In the genomic region with DNA sequence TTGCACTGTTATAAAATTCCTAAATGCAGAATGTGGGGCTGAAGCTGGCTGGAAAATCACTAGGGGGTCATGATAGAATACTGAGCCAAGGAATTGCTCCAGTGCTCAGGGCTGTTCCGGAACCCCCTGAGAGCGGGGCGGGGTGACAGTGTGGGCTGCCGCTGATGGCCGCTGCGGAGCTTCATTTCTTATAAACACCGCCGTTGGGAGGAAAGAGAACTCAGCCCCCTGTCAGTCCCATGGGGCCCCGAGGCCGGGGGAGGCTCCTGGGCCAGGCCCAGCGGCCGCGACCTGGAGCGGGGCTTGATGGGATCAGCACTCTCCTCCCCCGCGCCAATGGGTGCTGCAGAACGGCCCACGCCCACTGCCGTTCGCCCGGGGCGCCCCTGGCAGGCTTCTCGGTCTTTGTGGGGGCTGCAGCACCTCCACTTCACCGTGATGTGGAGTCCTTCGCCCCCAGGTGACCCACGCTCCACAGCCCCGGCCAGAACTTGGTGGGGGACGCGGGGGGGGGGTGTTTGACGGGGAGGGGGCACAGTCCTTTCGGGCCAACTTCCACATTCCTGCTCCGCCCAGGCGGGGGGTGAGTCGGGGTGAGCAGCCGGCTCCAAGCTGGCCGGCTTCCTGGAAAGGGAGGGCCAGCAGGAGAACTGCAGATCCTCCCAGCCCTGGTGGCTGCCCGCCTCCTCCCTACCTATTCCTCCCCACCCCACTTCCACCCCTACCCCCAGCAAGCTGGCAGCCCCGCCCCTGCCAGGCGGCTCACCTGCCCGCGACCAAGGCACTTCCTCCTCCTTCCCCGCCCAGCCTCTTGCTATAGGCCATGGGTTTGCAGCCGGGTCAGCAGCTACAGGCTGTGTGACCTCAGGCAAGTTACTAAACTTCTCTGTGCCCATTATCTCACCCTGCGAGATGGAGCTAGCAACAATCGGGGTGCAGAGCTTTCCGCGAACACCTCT, we compare ENCODE assay signal across 1 cellular context.
A peak's percentile ranks its signal among the peaks of the same experiment; 100 is the strongest.
TF ChIP-seq lines count a peak whose summit lies in the region.

No MANE protein-coding gene starts in this region.

TF ChIP-seq in GM12878, 131 proteins besides CTCF, POLR2A, EP300 and RAD21 (continued from another document and continues in another):
- TF ChIP-seq, protein P1, sequence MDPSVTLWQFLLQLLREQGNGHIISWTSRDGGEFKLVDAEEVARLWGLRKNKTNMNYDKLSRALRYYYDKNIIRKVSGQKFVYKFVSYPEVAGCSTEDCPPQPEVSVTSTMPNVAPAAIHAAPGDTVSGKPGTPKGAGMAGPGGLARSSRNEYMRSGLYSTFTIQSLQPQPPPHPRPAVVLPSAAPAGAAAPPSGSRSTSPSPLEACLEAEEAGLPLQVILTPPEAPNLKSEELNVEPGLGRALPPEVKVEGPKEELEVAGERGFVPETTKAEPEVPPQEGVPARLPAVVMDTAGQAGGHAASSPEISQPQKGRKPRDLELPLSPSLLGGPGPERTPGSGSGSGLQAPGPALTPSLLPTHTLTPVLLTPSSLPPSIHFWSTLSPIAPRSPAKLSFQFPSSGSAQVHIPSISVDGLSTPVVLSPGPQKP (IDR thresholded peaks at IDR 0.05; ENCODE audit: low read depth, low read length): peak; percentile 63; the same call in 1 of the 2 replicates
- TF ChIP-seq MTA2 (IDR thresholded peaks at IDR 0.05; ENCODE audit: low read depth) (0 out of 2 replicates have a peak, but pooled peaks have one; percentile 23), NBN (IDR thresholded peaks at IDR 0.05) (peak; percentile 73), ESRRA (IDR thresholded peaks at IDR 0.05; ENCODE audit: low read length) (0 out of 2 replicates have a peak, but pooled peaks have one; percentile 24), RB1 (IDR thresholded peaks at IDR 0.05; ENCODE audit: borderline replicate concordance) (peak; percentile 57; the same call in 1 of the 2 replicates), BACH1 (IDR thresholded peaks at IDR 0.05; ENCODE audit: borderline replicate concordance) (peak; percentile 52; the same call in 1 of the 2 replicates), NRF1 (conservative IDR thresholded peaks at IDR 0.05; ENCODE audit: low read depth, low read length) (no peak), TAF1 (IDR thresholded peaks at IDR 0.05; ENCODE audit: borderline replicate concordance, low read depth, low read length) (0 out of 2 replicates have a peak, but pooled peaks have one; percentile 19), HCFC1 (IDR thresholded peaks at IDR 0.05; ENCODE audit: low read length) (no peak), NR2F1 (conservative IDR thresholded peaks at IDR 0.05) (peak; percentile 79), GABPA (IDR thresholded peaks at IDR 0.05; ENCODE audit: low read depth) (no peak), PKNOX1 (IDR thresholded peaks at IDR 0.05) (peak; percentile 82), IKZF1 (conservative IDR thresholded peaks at IDR 0.05) (peak; percentile 89), PAX5 (IDR thresholded peaks at IDR 0.05; ENCODE audit: borderline replicate concordance, low read depth, low read length) (peak; percentile 36; the same call in 1 of the 2 replicates), SMARCA5 (IDR thresholded peaks at IDR 0.05) (peak; percentile 100), ZNF207 (IDR thresholded peaks at IDR 0.05; ENCODE audit: borderline replicate concordance) (peak; percentile 31; the same call in 1 of the 2 replicates), TARDBP (IDR thresholded peaks at IDR 0.05; ENCODE audit: borderline replicate concordance) (no peak), DPF2 (IDR thresholded peaks at IDR 0.05) (peak; percentile 69), FOXK2 (IDR thresholded peaks at IDR 0.05) (no peak), POU2F2 (IDR thresholded peaks at IDR 0.05; ENCODE audit: borderline replicate concordance, low read depth, low read length) (peak; percentile 19; the same call in 1 of the 3 replicates), ZBTB40 (IDR thresholded peaks at IDR 0.05; ENCODE audit: borderline replicate concordance) (no peak), SMAD1 (IDR thresholded peaks at IDR 0.05; ENCODE audit: low read depth, partially characterized antibody) (no peak), CHD1 (IDR thresholded peaks at IDR 0.05; ENCODE audit: low read depth, low read length) (no peak), SPI1 (IDR thresholded peaks at IDR 0.05; ENCODE audit: borderline replicate concordance, insufficient read depth, low read depth, low read length) (peak; percentile 72; the same call in 1 of the 2 replicates), PAX8 (IDR thresholded peaks at IDR 0.05) (no peak), BRCA1 (IDR thresholded peaks at IDR 0.05; ENCODE audit: low read depth, low read length) (no peak), SMAD5 (IDR thresholded peaks at IDR 0.05; ENCODE audit: low read depth) (0 out of 2 replicates have a peak, but pooled peaks have one; percentile 28), NFXL1 (IDR thresholded peaks at IDR 0.05; ENCODE audit: borderline replicate concordance) (peak; percentile 97), WRNIP1 (IDR thresholded peaks at IDR 0.05; ENCODE audit: borderline replicate concordance, low read depth, low read length) (no peak), BHLHE40 (IDR thresholded peaks at IDR 0.05; ENCODE audit: borderline replicate concordance in 1 of 2, low read depth in 2 of 2, low read length in 1 of 2) (peak; percentile 29 to 73; a peak in 1 of 4 replicates), YY1 (IDR thresholded peaks at IDR 0.05; ENCODE audit: low read depth, low read length) (peak; percentile 85), GATAD2B (conservative IDR thresholded peaks at IDR 0.05; ENCODE audit: low read depth) (peak; percentile 86; the same call in 1 of the 2 replicates), TBL1XR1 (IDR thresholded peaks at IDR 0.05; ENCODE audit: low read depth, low read length) (peak; percentile 39; the same call in 1 of the 2 replicates)
- TF ChIP-seq, protein P2, sequence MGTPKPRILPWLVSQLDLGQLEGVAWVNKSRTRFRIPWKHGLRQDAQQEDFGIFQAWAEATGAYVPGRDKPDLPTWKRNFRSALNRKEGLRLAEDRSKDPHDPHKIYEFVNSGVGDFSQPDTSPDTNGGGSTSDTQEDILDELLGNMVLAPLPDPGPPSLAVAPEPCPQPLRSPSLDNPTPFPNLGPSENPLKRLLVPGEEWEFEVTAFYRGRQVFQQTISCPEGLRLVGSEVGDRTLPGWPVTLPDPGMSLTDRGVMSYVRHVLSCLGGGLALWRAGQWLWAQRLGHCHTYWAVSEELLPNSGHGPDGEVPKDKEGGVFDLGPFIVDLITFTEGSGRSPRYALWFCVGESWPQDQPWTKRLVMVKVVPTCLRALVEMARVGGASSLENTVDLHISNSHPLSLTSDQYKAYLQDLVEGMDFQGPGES (IDR thresholded peaks at IDR 0.05): no peak
- TF ChIP-seq, protein P3, sequence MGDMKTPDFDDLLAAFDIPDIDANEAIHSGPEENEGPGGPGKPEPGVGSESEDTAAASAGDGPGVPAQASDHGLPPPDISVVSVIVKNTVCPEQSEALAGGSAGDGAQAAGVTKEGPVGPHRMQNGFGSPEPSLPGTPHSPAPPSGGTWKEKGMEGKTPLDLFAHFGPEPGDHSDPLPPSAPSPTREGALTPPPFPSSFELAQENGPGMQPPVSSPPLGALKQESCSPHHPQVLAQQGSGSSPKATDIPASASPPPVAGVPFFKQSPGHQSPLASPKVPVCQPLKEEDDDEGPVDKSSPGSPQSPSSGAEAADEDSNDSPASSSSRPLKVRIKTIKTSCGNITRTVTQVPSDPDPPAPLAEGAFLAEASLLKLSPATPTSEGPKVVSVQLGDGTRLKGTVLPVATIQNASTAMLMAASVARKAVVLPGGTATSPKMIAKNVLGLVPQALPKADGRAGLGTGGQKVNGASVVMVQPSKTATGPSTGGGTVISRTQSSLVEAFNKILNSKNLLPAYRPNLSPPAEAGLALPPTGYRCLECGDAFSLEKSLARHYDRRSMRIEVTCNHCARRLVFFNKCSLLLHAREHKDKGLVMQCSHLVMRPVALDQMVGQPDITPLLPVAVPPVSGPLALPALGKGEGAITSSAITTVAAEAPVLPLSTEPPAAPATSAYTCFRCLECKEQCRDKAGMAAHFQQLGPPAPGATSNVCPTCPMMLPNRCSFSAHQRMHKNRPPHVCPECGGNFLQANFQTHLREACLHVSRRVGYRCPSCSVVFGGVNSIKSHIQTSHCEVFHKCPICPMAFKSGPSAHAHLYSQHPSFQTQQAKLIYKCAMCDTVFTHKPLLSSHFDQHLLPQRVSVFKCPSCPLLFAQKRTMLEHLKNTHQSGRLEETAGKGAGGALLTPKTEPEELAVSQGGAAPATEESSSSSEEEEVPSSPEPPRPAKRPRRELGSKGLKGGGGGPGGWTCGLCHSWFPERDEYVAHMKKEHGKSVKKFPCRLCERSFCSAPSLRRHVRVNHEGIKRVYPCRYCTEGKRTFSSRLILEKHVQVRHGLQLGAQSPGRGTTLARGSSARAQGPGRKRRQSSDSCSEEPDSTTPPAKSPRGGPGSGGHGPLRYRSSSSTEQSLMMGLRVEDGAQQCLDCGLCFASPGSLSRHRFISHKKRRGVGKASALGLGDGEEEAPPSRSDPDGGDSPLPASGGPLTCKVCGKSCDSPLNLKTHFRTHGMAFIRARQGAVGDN (IDR thresholded peaks at IDR 0.05): no peak
- TF ChIP-seq, protein P4, sequence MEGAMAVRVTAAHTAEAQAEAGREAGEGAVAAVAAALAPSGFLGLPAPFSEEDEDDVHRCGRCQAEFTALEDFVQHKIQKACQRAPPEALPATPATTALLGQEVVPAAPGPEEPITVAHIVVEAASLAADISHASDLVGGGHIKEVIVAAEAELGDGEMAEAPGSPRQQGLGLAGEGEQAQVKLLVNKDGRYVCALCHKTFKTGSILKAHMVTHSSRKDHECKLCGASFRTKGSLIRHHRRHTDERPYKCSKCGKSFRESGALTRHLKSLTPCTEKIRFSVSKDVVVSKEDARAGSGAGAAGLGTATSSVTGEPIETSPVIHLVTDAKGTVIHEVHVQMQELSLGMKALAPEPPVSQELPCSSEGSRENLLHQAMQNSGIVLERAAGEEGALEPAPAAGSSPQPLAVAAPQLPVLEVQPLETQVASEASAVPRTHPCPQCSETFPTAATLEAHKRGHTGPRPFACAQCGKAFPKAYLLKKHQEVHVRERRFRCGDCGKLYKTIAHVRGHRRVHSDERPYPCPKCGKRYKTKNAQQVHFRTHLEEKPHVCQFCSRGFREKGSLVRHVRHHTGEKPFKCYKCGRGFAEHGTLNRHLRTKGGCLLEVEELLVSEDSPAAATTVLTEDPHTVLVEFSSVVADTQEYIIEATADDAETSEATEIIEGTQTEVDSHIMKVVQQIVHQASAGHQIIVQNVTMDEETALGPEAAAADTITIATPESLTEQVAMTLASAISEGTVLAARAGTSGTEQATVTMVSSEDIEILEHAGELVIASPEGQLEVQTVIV (IDR thresholded peaks at IDR 0.05; ENCODE audit: borderline replicate concordance, partially characterized antibody): no peak
- TF ChIP-seq, protein P5, sequence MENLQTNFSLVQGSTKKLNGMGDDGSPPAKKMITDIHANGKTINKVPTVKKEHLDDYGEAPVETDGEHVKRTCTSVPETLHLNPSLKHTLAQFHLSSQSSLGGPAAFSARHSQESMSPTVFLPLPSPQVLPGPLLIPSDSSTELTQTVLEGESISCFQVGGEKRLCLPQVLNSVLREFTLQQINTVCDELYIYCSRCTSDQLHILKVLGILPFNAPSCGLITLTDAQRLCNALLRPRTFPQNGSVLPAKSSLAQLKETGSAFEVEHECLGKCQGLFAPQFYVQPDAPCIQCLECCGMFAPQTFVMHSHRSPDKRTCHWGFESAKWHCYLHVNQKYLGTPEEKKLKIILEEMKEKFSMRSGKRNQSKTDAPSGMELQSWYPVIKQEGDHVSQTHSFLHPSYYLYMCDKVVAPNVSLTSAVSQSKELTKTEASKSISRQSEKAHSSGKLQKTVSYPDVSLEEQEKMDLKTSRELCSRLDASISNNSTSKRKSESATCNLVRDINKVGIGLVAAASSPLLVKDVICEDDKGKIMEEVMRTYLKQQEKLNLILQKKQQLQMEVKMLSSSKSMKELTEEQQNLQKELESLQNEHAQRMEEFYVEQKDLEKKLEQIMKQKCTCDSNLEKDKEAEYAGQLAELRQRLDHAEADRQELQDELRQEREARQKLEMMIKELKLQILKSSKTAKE (IDR thresholded peaks at IDR 0.05; ENCODE audit: low read depth, poor library complexity, severe bottlenecking): no peak
- TF ChIP-seq, protein P6, sequence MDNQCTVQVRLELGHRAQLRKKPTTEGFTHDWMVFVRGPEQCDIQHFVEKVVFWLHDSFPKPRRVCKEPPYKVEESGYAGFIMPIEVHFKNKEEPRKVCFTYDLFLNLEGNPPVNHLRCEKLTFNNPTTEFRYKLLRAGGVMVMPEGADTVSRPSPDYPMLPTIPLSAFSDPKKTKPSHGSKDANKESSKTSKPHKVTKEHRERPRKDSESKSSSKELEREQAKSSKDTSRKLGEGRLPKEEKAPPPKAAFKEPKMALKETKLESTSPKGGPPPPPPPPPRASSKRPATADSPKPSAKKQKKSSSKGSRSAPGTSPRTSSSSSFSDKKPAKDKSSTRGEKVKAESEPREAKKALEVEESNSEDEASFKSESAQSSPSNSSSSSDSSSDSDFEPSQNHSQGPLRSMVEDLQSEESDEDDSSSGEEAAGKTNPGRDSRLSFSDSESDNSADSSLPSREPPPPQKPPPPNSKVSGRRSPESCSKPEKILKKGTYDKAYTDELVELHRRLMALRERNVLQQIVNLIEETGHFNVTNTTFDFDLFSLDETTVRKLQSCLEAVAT (IDR thresholded peaks at IDR 0.05): peak; percentile 43; the same call in 1 of the 2 replicates
